Comparison of ENCODE assay signal across 12 cellular contexts in the genomic region with DNA sequence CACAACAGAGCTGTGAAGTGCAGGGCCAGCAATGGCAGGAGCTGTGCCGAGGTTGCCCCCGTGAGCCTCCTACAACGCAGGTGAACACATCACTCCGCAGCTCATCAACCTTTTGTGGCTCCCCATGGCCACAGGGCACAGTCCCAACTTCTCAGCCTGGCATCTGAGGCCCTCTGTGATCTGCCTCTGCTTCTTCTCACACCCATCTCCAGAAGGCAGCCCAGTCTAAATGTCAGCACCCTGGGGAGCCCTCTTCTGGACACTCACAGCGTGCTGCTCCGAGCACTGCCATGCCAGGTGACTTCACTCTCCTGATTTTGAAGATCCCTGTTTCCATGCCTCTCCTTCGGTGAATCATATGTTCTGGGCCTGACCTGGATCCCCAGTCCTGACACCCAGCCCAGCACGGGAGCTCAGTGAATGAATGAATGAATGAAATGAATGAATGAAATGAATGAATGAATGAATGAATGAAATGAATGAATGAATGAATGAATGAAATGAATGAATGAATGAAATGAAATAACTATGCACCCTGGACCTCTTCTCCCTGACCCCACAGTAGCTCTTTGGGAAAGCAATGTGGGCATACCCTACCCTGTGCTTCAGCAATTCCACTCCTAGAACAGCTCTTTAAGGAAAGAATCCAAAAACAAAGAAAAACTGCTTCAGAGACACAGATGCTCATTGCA. TPM values are rescaled to one million over a fixed set of nuclear protein-coding genes. Genes with fewer than 3 reads are reported as not detected.
DNase-seq lines count a peak whose midpoint lies in the region; ATAC-seq, FAIRE-seq and TF ChIP-seq lines count a peak whose summit lies in the region.
"Had no signal": no experiment of that assay in that cellular context is flagged by ENCODE, and none has a peak within 500 bp of the region (broad histone marks: within the 10 kb centered on the region; RNA-seq: fewer than 3 reads in every experiment).

No MANE protein-coding gene starts in this region.

- peaks cover 65% of the 10 kb centered on the region for H3K4me1 Mint-ChIP-seq in neural progenitor cell
- H3K4me1 Mint-ChIP-seq: activated naive CD8-positive, alpha-beta T cell treated with anti-CD3 and anti-CD28 coated beads, Interleukin-2, amount 10 ng/mL, durations not matched to agents 7 days and 5 days had no signal

- H3K9ac ChIP-seq in H1 (replicated peaks in 1 of 4; ENCODE audit: extremely low read depth in 1 of 4, low read depth in 3 of 4, low read length in 3 of 4) (no peak overlapping the region; a peak in 1 of 7 replicates), neural progenitor cell (no peak overlapping the region)

- no peak for FAIRE-seq in H1 (lab: Jason Lieb, UNC)

- H2AK5ac ChIP-seq in H1 (ENCODE audit: low read depth, low read length) = no peak overlapping the region

- no peaks in the 10 kb centered on the region for H3K27me3 ChIP-seq in H1 (replicated peaks in 1 of 4; ENCODE audit: control insufficient read depth in 3 of 4, extremely low read depth in 1 of 4, insufficient read depth in 3 of 4, low read length in 3 of 4)
- H3K27me3 ChIP-seq in neural progenitor cell = no peaks in the 10 kb centered on the region

- TF ChIP-seq EP300 in H1 (IDR thresholded peaks at IDR 0.05; ENCODE audit: borderline replicate concordance in 1 of 2, low read depth in 2 of 2, low read length in 2 of 2) = no peak

- TF ChIP-seq CTCF in H1 (IDR thresholded peaks at IDR 0.05; ENCODE audit: control extremely low read depth in 1 of 3, insufficient read depth in 1 of 3, low read depth in 1 of 3, low read length in 3 of 3) = peak in 1 of 3 experiments; percentile 5; a peak in 1 of 4 replicates
- TF ChIP-seq CTCF in neural progenitor cell (IDR thresholded peaks at IDR 0.05) = no peak

- no peak overlapping the region for H4K5ac ChIP-seq in H1 (ENCODE audit: insufficient read length, low read depth, low read length)

- H3K4me2 ChIP-seq in H1 (ENCODE audit: insufficient read depth in 1 of 2, low read depth in 2 of 2, low read length in 2 of 2) (no peak overlapping the region), neural progenitor cell (peak overlapping the region; percentile 1)

- H3K14ac ChIP-seq in H1 (ENCODE audit: insufficient read length) = no peak overlapping the region

- POLR2A ChIA-PET in H1 (lab: Charles Lee; ENCODE audit: partially characterized antibody) = interaction anchor here (0.5 to 1.6 kb wide), 6 partner anchors 22 to 163 kb away, joined by 3 to 7 read pairs (median 4); partner anchors contain the start of gene CRABP1

- no peaks in the 10 kb centered on the region for H3K9me3 Mint-ChIP-seq in neural progenitor cell
- H3K9me3 Mint-ChIP-seq: activated naive CD8-positive, alpha-beta T cell treated with anti-CD3 and anti-CD28 coated beads, Interleukin-2, amount 10 ng/mL, durations not matched to agents 7 days and 5 days; T-helper 1 cell treated with Interleukin-12 subunit alpha and Interleukin-12 subunit beta and Interleukin-4 antibody, amounts not matched to agents 30 μg/mL and 1 μg/mL, for 36 hours had no signal

- H2BK15ac ChIP-seq in H1 (ENCODE audit: low read length) = no peak overlapping the region

- peak overlapping the region; percentile 99 for H3K27ac Mint-ChIP-seq in neural progenitor cell
- H3K27ac Mint-ChIP-seq: activated naive CD8-positive, alpha-beta T cell treated with anti-CD3 and anti-CD28 coated beads, Interleukin-2, amount 10 ng/mL, durations not matched to agents 7 days and 5 days; T-helper 1 cell treated with Interleukin-12 subunit alpha and Interleukin-12 subunit beta and Interleukin-4 antibody, amounts not matched to agents 30 μg/mL and 1 μg/mL, for 36 hours had no signal

- H3K79me1 ChIP-seq in H1 (ENCODE audit: low read depth, low read length) = no peaks in the 10 kb centered on the region

- peak overlapping the region; percentile 12 for H3K4ac ChIP-seq in H1 (replicated peaks; ENCODE audit: insufficient read length, low read depth, low read length)

- H3K36me3 ChIP-seq in H1 (ENCODE audit: control insufficient read depth in 2 of 4, insufficient read depth in 4 of 4, low read length in 3 of 4) (no peaks in the 10 kb centered on the region), neural progenitor cell (no peaks in the 10 kb centered on the region)

- no peak overlapping the region for H3K4me3 ChIP-seq in H1 (ENCODE audit: extremely low read depth in 1 of 4, insufficient read depth in 2 of 4, low read depth in 3 of 4, low read length in 4 of 4)
- no peak overlapping the region for H3K4me3 ChIP-seq in neural progenitor cell

- TF ChIP-seq POLR2A in H1 (IDR thresholded peaks at IDR 0.05; ENCODE audit: control extremely low read depth in 1 of 2, low read depth in 2 of 2, low read length in 2 of 2) = no peak

- peaks cover 8 to 23% (median 18%) of the 10 kb centered on the region in 4 experiments for H3K4me1 ChIP-seq in H1 (replicated peaks in 1 of 4; ENCODE audit: control insufficient read depth in 3 of 4, insufficient read depth in 4 of 4, low read length in 3 of 4)
- H3K4me1 ChIP-seq in neural progenitor cell = peaks cover 52% of the 10 kb centered on the region

- no peak overlapping the region for H2BK120ac ChIP-seq in H1 (replicated peaks; ENCODE audit: low read depth, low read length)

- H2BK20ac ChIP-seq in H1 (ENCODE audit: low read length) = peak overlapping the region; percentile 55; the same call in 1 of the 2 replicates

- H2AFZ ChIP-seq in H1 (ENCODE audit: low read length) (peak overlapping the region; percentile 31; the same call in 1 of the 2 replicates), neural progenitor cell (replicated peaks) (peak overlapping the region; percentile 57)

- H3K27me3 Mint-ChIP-seq in neural progenitor cell (ENCODE audit: insufficient read depth, low read depth) = peaks cover 13% of the 10 kb centered on the region

- H2BK12ac ChIP-seq in H1 (ENCODE audit: low read depth, low read length) = peak overlapping the region; percentile 51; the same call in 1 of the 2 replicates

- H3K79me2 ChIP-seq in H1 (ENCODE audit: control insufficient read depth in 1 of 2, insufficient read depth in 2 of 2, low read length in 2 of 2) = no peaks in the 10 kb centered on the region
- H3K79me2 ChIP-seq in neural progenitor cell (ENCODE audit: low read depth) = no peaks in the 10 kb centered on the region

- no peak overlapping the region for H3K56ac ChIP-seq in H1 (replicated peaks; ENCODE audit: insufficient read length, low read depth, low read length)

- CTCF ChIA-PET in H1 (lab: Charles Lee; ENCODE audit: partially characterized antibody) = interaction anchor here (0.6 to 13.0 kb wide), 21 partner anchors 9 to 392 kb away, joined by 3 to 104 read pairs (median 5); partner anchors contain the start of gene CRABP1

- no peaks in the 10 kb centered on the region for H3K23me2 ChIP-seq in H1 (ENCODE audit: low read depth, low read length)

- no peaks in the 10 kb centered on the region for H3K9me3 ChIP-seq in H1 (ENCODE audit: insufficient read depth in 2 of 2, low read depth in 1 of 2, low read length in 1 of 2)
- no peaks in the 10 kb centered on the region for H3K9me3 ChIP-seq in neural progenitor cell (ENCODE audit: low read depth)

- H3K23ac ChIP-seq in H1 (ENCODE audit: insufficient read length) = no peak overlapping the region

- DNase-seq in DMS 273 (lab: John Stamatoyannopoulos, UW; ENCODE audit: unreplicated experiment) = peak; percentile 5
- no peak for DNase-seq in DMS 273 treated with DMSO at 0.1 percent for 48 hours (lab: John Stamatoyannopoulos, UW)
- peak; percentile 51 for DNase-seq in NCI-H69 (lab: John Stamatoyannopoulos, UW)
- DNase-seq in H1 (ENCODE audit: low read depth in 1 of 2, low spot score in 2 of 2) = no peak
- no peak for DNase-seq in neural progenitor cell (ENCODE audit: low spot score)
- no peak for DNase-seq in ecto neural progenitor cell (ENCODE audit: low spot score)
- DNase-seq: activated naive CD8-positive, alpha-beta T cell treated with anti-CD3 and anti-CD28 coated beads, Interleukin-2, amount 10 ng/mL, durations not matched to agents 7 days and 5 days; stimulated activated CD4-positive, alpha-beta T cell treated with anti-CD3 and anti-CD28 coated beads, Interleukin-2, amount 100 ng/mL, for 24 hours had no signal

- H3K27ac ChIP-seq in H1 (ENCODE audit: low read depth, low read length) (no peak overlapping the region), neural progenitor cell (peak overlapping the region; percentile 78)

- H4K8ac ChIP-seq in H1 (ENCODE audit: extremely low read depth, insufficient read depth, low read length) = no peak overlapping the region; the same call in 1 of the 2 replicates

- no peak overlapping the region for H3K4me3 Mint-ChIP-seq in neural progenitor cell
- H3K4me3 Mint-ChIP-seq: activated naive CD8-positive, alpha-beta T cell treated with anti-CD3 and anti-CD28 coated beads, Interleukin-2, amount 10 ng/mL, durations not matched to agents 7 days and 5 days; T-helper 1 cell treated with Interleukin-12 subunit alpha and Interleukin-12 subunit beta and Interleukin-4 antibody, amounts not matched to agents 30 μg/mL and 1 μg/mL, for 36 hours had no signal

- H3K36me3 Mint-ChIP-seq in neural progenitor cell = no peaks in the 10 kb centered on the region
- H3K36me3 Mint-ChIP-seq: activated naive CD8-positive, alpha-beta T cell treated with anti-CD3 and anti-CD28 coated beads, Interleukin-2, amount 10 ng/mL, durations not matched to agents 7 days and 5 days had no signal

- peaks cover 17% of the 10 kb centered on the region for H3F3A ChIP-seq in neural progenitor cell (ENCODE audit: low read depth)

- H2BK5ac ChIP-seq in H1 (ENCODE audit: low read depth, low read length) = no peak overlapping the region

- H3K18ac ChIP-seq in H1 (ENCODE audit: extremely low read depth, low read length) = no peak overlapping the region; the same call in 1 of the 2 replicates

- H4K20me1 ChIP-seq in H1 (replicated peaks in 1 of 2; ENCODE audit: control insufficient read depth in 1 of 2, insufficient read depth in 2 of 2, low read length in 2 of 2) = no peaks in the 10 kb centered on the region
- H4K20me1 ChIP-seq in neural progenitor cell (ENCODE audit: low read depth) = no peaks in the 10 kb centered on the region

- ATAC-seq in GM18502 (IDR thresholded peaks at IDR 0.05; ENCODE audit: poor library complexity, unreplicated experiment) (no peak), HG02970 (IDR thresholded peaks at IDR 0.05; ENCODE audit: low FRiP score, unreplicated experiment) (no peak)

- peak overlapping the region; percentile 20 for H4K91ac ChIP-seq in H1 (replicated peaks; ENCODE audit: insufficient read length, low read length)

- no peak for TF ChIP-seq RAD21 in H1 (IDR thresholded peaks at IDR 0.05 in 1 of 2, conservative IDR thresholded peaks at IDR 0.05 in 1 of 2; ENCODE audit: low read depth in 2 of 2, low read length in 2 of 2)

- 82% methylated on average over 8 of the region's 8 CpGs; no CpG with 5 or more reads in 1 of the 2 experiments for WGBS in H1 (ENCODE audit: extremely low coverage in 1 of 2, insufficient coverage in 1 of 2, insufficient read length in 1 of 2, insufficient replicate concordance in 2 of 2, low coverage in 1 of 2, low lambda C conversion rate in 2 of 2, missing lambda C conversion rate in 1 of 2), 2 experiments

RNA-seq across cellular contexts. Expression of gene SKIC8, which starts 17.9 kb away (rescaled TPM):
- total RNA-seq in H1 (2021; fragmentation: NEBNext Ultra II Directional; extraction: Animal tissue kit (Norgen Biotek cat#: 25700)) = 44.2 and 44.7 TPM in 2 replicates
- 42.3 and 77.7 TPM in 2 replicates for polyA plus RNA-seq in H1 (2011; rRNA removed)
- 82.0 TPM for polyA plus RNA-seq in H1 (2011; cell fraction: cytosol; rRNA removed)
- 37.9 TPM for polyA plus RNA-seq in H1 (2011; cell fraction: nucleus; rRNA removed)
- polyA plus RNA-seq in H1 (2012, experiment 1 of 2) = 58.8 to 64.1 TPM (median 60.1 TPM) in 4 replicates
- 23.9 TPM for polyA plus RNA-seq in H1 (2012, experiment 2 of 2)
- polyA plus RNA-seq in H1 (2013, experiment 1 of 2) = 39.0 TPM
- polyA plus RNA-seq in H1 (2013, experiment 2 of 2) = 37.6 TPM
- polyA minus RNA-seq in H1 (2011; rRNA and poly(A)+ RNA removed) = 58.5 and 78.2 TPM in 2 replicates
- polyA minus RNA-seq in H1 (2011; cell fraction: cytosol; rRNA and poly(A)+ RNA removed) = 44.5 TPM
- 22.7 TPM for polyA minus RNA-seq in H1 (2011; cell fraction: nucleus; rRNA and poly(A)+ RNA removed)
- 76.0 and 78.4 TPM in 2 replicates for total RNA-seq in neural progenitor cell (ENCODE audit: low replicate concordance)

RNA-seq across cellular contexts. Expression of gene CRABP1, which starts 22.9 kb away (rescaled TPM):
- total RNA-seq in H1 (2021; fragmentation: NEBNext Ultra II Directional; extraction: Animal tissue kit (Norgen Biotek cat#: 25700)) = 385 and 388 TPM in 2 replicates
- 600 and 655 TPM in 2 replicates for polyA plus RNA-seq in H1 (2011; rRNA removed)
- polyA plus RNA-seq in H1 (2011; cell fraction: cytosol; rRNA removed) = 622 TPM
- 325 TPM for polyA plus RNA-seq in H1 (2011; cell fraction: nucleus; rRNA removed)
- polyA plus RNA-seq in H1 (2012, experiment 1 of 2) = 523 to 649 TPM (median 571 TPM) in 4 replicates
- polyA plus RNA-seq in H1 (2012, experiment 2 of 2) = 653 TPM
- polyA plus RNA-seq in H1 (2013, experiment 1 of 2) = 321 TPM
- 337 TPM for polyA plus RNA-seq in H1 (2013, experiment 2 of 2)
- 149 and 152 TPM in 2 replicates for polyA minus RNA-seq in H1 (2011; rRNA and poly(A)+ RNA removed)
- polyA minus RNA-seq in H1 (2011; cell fraction: cytosol; rRNA and poly(A)+ RNA removed) = 118 TPM
- polyA minus RNA-seq in H1 (2011; cell fraction: nucleus; rRNA and poly(A)+ RNA removed) = 94.2 TPM
- total RNA-seq in neural progenitor cell (ENCODE audit: low replicate concordance) = 320 and 454 TPM in 2 replicates
- total RNA-seq: A172; activated naive CD8-positive, alpha-beta T cell treated with anti-CD3 and anti-CD28 coated beads, Interleukin-2, amount 10 ng/mL, durations not matched to agents 7 days and 5 days had no signal

RNA-seq across cellular contexts. Expression of gene DNAJA4, which starts 52.9 kb away (rescaled TPM):
- total RNA-seq in H1 (2021; fragmentation: NEBNext Ultra II Directional; extraction: Animal tissue kit (Norgen Biotek cat#: 25700)) = 2.5 and 3.6 TPM in 2 replicates
- 5.1 and 6.2 TPM in 2 replicates for polyA plus RNA-seq in H1 (2011; rRNA removed)
- polyA plus RNA-seq in H1 (2011; cell fraction: cytosol; rRNA removed) = 7.2 TPM
- polyA plus RNA-seq in H1 (2011; cell fraction: nucleus; rRNA removed) = 12.6 TPM
- polyA plus RNA-seq in H1 (2012, experiment 1 of 2) = 6.0 to 8.0 TPM (median 6.6 TPM) in 4 replicates
- polyA plus RNA-seq in H1 (2012, experiment 2 of 2) = 0.89 TPM
- 0.83 TPM for polyA plus RNA-seq in H1 (2013, experiment 1 of 2)
- 0.61 TPM for polyA plus RNA-seq in H1 (2013, experiment 2 of 2)
- polyA minus RNA-seq in H1 (2011; rRNA and poly(A)+ RNA removed) = 6.7 and 6.9 TPM in 2 replicates
- polyA minus RNA-seq in H1 (2011; cell fraction: cytosol; rRNA and poly(A)+ RNA removed) = 4.8 TPM
- 10.0 TPM for polyA minus RNA-seq in H1 (2011; cell fraction: nucleus; rRNA and poly(A)+ RNA removed)
- total RNA-seq in neural progenitor cell (ENCODE audit: low replicate concordance) = 0.12 TPM in 1 of 2 replicates, not detected in the other
- total RNA-seq: A172 had no signal

Comparison
In these comparisons a context has a peak if more than half of its experiments do, and no peak if none do; other contexts are left out.
1. DNase-seq: peak in DMS 273 (single experiment) and NCI-H69 (single experiment); none in DMS 273 treated with DMSO at 0.1 percent for 48 hours (single experiment), H1 (0 of 2), neural progenitor cell (single experiment) and ecto neural progenitor cell (single experiment).